In genomic region chr1:35500439-35500838, GRCh38 we compare ENCODE assay signal across 27 cellular contexts. TPM values are rescaled to one million over a fixed set of nuclear protein-coding genes. Genes with fewer than 3 reads are reported as not detected.
A peak's percentile ranks its signal among the peaks of the same experiment; 100 is the strongest.
DNase-seq lines count a peak whose midpoint lies in the region; ATAC-seq lines count a peak whose summit lies in the region.
"Had no signal": no experiment of that assay in that cellular context is flagged by ENCODE, and none has a peak within 500 bp of the region (broad histone marks: within the 10 kb centered on the region; RNA-seq: fewer than 3 reads in every experiment).

No MANE protein-coding gene starts in this region.

- no peaks in the 10 kb centered on the region for H3K27me3 Mint-ChIP-seq in T-helper 17 cell
- no peaks in the 10 kb centered on the region for H3K27me3 Mint-ChIP-seq in effector memory CD8-positive, alpha-beta T cell
- H3K27me3 Mint-ChIP-seq: activated naive CD4-positive, alpha-beta T cell treated with anti-CD3 and anti-CD28 coated beads, Interleukin-2, amount 10 ng/mL, durations not matched to agents 7 days and 5 days; naive B cell had no signal

- peaks cover 43% of the 10 kb centered on the region for H3K4me1 Mint-ChIP-seq in T-helper 17 cell
- peaks cover 24 to 42% of the 10 kb centered on the region in 2 donors for H3K4me1 Mint-ChIP-seq in effector memory CD8-positive, alpha-beta T cell (ENCODE audit: low read depth in 2 of 2)

- H3K27ac ChIP-seq in substantia nigra (ENCODE audit: low read depth, low read length, poor library complexity, severe bottlenecking): no peak overlapping the region
- H3K27ac ChIP-seq: cardiac muscle cell, heart right ventricle, ovary, SJSA1, suprapubic skin, uterus had no signal

- H3K4me3 Mint-ChIP-seq in T-helper 17 cell: peak overlapping the region; percentile 52
- H3K4me3 Mint-ChIP-seq in effector memory CD8-positive, alpha-beta T cell: no peak overlapping the region
- H3K4me3 Mint-ChIP-seq: activated CD8-positive, alpha-beta T cell treated with anti-CD3 and anti-CD28 coated beads, Interleukin-2, amount 10 ng/mL, durations not matched to agents 7 days and 5 days; activated naive CD4-positive, alpha-beta T cell treated with anti-CD3 and anti-CD28 coated beads, Interleukin-2, amount 10 ng/mL, durations not matched to agents 7 days and 5 days; naive B cell had no signal

- no peak for DNase-seq in left ventricle myocardium superior
- no peak for DNase-seq in left cardiac atrium
- no peak for DNase-seq in T-helper 17 cell
- DNase-seq in effector memory CD8-positive, alpha-beta T cell: no peak
- no peak for DNase-seq in CD1c-positive myeloid dendritic cell (ENCODE audit: extremely low spot score)
- DNase-seq in substantia nigra (lab: John Stamatoyannopoulos, UW): no peak
- DNase-seq in T-helper 9 cell: no peak
- DNase-seq: activated CD4-positive, CD25-positive, alpha-beta regulatory T cell; activated T-cell treated with anti-CD3 and anti-CD28 coated beads, Interleukin-2, amount 50 U/mL, for 1 hour; aorta; dermis blood vessel endothelial cell; GDM1; heart right ventricle; IMR-90; naive B cell; NCI-H1092; NCI-H2029; NCI-H526 treated with DMSO at 0.1 percent for 48 hours; ovary; T1000; uterus had no signal

- intact Hi-C loops in left ventricle myocardium superior (cut with micrococcal nuclease) (no loop called here), left cardiac atrium (cut with DNase I) (no loop called here)

- H3K36me3 Mint-ChIP-seq in T-helper 17 cell (ENCODE audit: low read depth): peaks cover 12% of the 10 kb centered on the region
- H3K36me3 Mint-ChIP-seq in effector memory CD8-positive, alpha-beta T cell (ENCODE audit: insufficient read depth): peaks cover 2% of the 10 kb centered on the region

- H3K27ac Mint-ChIP-seq in T-helper 17 cell: peak overlapping the region; percentile 99
- peak overlapping the region; percentile 91 for H3K27ac Mint-ChIP-seq in effector memory CD8-positive, alpha-beta T cell

- H3K9me3 ChIP-seq in T-helper 17 cell (ENCODE audit: control insufficient read depth, low read length, poor library complexity, severe bottlenecking): no peaks in the 10 kb centered on the region
- H3K9me3 ChIP-seq: heart right ventricle, ovary, SJSA1, suprapubic skin, uterus had no signal

- ATAC-seq in left ventricle myocardium superior (peak; percentile 21), left cardiac atrium (no peak), T-helper 17 cell (no peak)
- no peak for ATAC-seq in effector memory CD8-positive, alpha-beta T cell (replicated peaks)
- ATAC-seq: left lobe of liver had no signal

- H3K9me3 Mint-ChIP-seq in effector memory CD8-positive, alpha-beta T cell: no peaks in the 10 kb centered on the region
- H3K9me3 Mint-ChIP-seq: activated naive CD4-positive, alpha-beta T cell treated with anti-CD3 and anti-CD28 coated beads, Interleukin-2, amount 10 ng/mL, durations not matched to agents 7 days and 5 days; naive B cell had no signal

RNA-seq across cellular contexts. Expression of gene KIAA0319L, which starts 56.8 kb away (rescaled TPM):
- total RNA-seq in left ventricle myocardium superior (77.9 TPM), left cardiac atrium (10 to 100 TPM; 50.2 to 56.6 TPM), T-helper 17 cell (10 to 100 TPM; 58.8 to 79.0 TPM)

RNA-seq across cellular contexts. Expression of gene NCDN, which starts 57.2 kb away (rescaled TPM):
- total RNA-seq in left ventricle myocardium superior (24.5 TPM), left cardiac atrium (10 to 100 TPM; 23.4 TPM), T-helper 17 cell (10 to 100 TPM; 23.8 to 26.2 TPM)
